ENCODE assay signal across 16 cellular contexts in the genomic region with DNA sequence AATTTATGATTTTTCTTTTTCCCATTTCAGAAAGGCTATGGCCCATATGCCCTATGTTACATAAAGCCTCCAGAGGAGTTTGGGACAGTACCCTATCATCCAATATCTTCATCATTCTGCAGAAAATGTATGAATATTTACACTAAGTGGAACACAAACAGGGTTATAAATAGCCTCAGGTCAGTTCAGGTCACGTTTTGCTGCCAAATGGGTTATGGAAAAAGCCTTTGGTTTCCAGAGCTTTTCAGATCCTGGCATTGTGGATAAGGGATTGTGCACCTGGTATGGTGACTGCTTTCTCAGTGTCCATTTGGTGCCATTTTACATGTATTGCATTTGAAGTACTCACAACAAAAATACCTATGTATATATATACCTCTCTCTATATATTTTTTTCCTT. TPM values are rescaled to one million over a fixed set of nuclear protein-coding genes. Genes with fewer than 3 reads are reported as not detected.
DNase-seq lines count a peak whose midpoint lies in the region; ATAC-seq and TF ChIP-seq lines count a peak whose summit lies in the region.
"Had no signal": no experiment of that assay in that cellular context is flagged by ENCODE, and none has a peak within 500 bp of the region (broad histone marks: within the 10 kb centered on the region; RNA-seq: fewer than 3 reads in every experiment).

No MANE protein-coding gene starts in this region.

- in situ Hi-C loops in transverse colon (cut with MboI; ENCODE audit: low pct_ligation_motif_present in 1 of 4, low pct_unique_long_range_greater_than_20kb in 1 of 4, low sequenced_read_pairs in 3 of 4): no loop called here

- ATAC-seq in activated naive CD8-positive, alpha-beta T cell treated with anti-CD3 and anti-CD28 coated beads, Interleukin-2, amount 50 U/mL, for 24 hours: no peak

- 67 to 72% methylated on average over 1 of the region's 1 CpG for WGBS in transverse colon (ENCODE audit: low coverage in 1 of 2), 2 donors

- H3K27ac Mint-ChIP-seq in brain (peak overlapping the region in 3 of 5 experiments; percentile 5 to 66 (median 28)), nephron (peak overlapping the region; percentile 91 to 94 (median 92))
- no peak overlapping the region for H3K27ac Mint-ChIP-seq in activated naive CD8-positive, alpha-beta T cell treated with anti-CD3 and anti-CD28 coated beads, Interleukin-2, amount 50 U/mL, for 24 hours
- H3K27ac Mint-ChIP-seq: activated naive CD4-positive, alpha-beta T cell treated with anti-CD3 and anti-CD28 coated beads, Interleukin-2, amount 50 U/mL, for 24 hours; T-helper 1 cell treated with Interleukin-12 subunit alpha and Interleukin-12 subunit beta and Interleukin-4 antibody, amounts not matched to agents 30 μg/mL and 1 μg/mL, for 36 hours had no signal

- no peak for TF ChIP-seq POLR2A in transverse colon (IDR thresholded peaks at IDR 0.05)

- H3K27me3 ChIP-seq in fibroblast of lung (ENCODE audit: control insufficient read depth, insufficient read depth, low read length) (no peaks in the 10 kb centered on the region), transverse colon (no peaks in the 10 kb centered on the region)
- H3K27me3 ChIP-seq: testis had no signal

- H3K27ac ChIP-seq in fibroblast of lung (ENCODE audit: insufficient read depth, low read length) (peak overlapping the region; percentile 7), transverse colon (peak overlapping the region; percentile 1 to 52 (median 17))

- no peak overlapping the region for H3K9ac ChIP-seq in fibroblast of lung (ENCODE audit: insufficient read depth, low read length)

- TF ChIP-seq CTCF in brain (conservative IDR thresholded peaks at IDR 0.05) (no peak), fibroblast of lung (conservative IDR thresholded peaks at IDR 0.05 in 1 of 2, IDR thresholded peaks at IDR 0.05 in 1 of 2; ENCODE audit: low read depth in 1 of 2, low read length in 2 of 2) (no peak), nephron (IDR thresholded peaks at IDR 0.05; ENCODE audit: unreplicated experiment in 3 of 3) (no peak), transverse colon (IDR thresholded peaks at IDR 0.05) (no peak), foreskin fibroblast (IDR thresholded peaks at IDR 0.05; ENCODE audit: low read depth, low read length) (no peak)

- H3K36me3 Mint-ChIP-seq in brain (peaks cover 4% of the 10 kb centered on the region), nephron (ENCODE audit: low read depth) (peaks cover 13% of the 10 kb centered on the region)
- H3K36me3 Mint-ChIP-seq in activated naive CD8-positive, alpha-beta T cell treated with anti-CD3 and anti-CD28 coated beads, Interleukin-2, amount 50 U/mL, for 24 hours (ENCODE audit: low read depth): no peaks in the 10 kb centered on the region
- H3K36me3 Mint-ChIP-seq: activated naive CD4-positive, alpha-beta T cell treated with anti-CD3 and anti-CD28 coated beads, Interleukin-2, amount 50 U/mL, for 24 hours had no signal

- no peak overlapping the region for H2AFZ ChIP-seq in fibroblast of lung (ENCODE audit: low read length)

- H3K36me3 ChIP-seq in fibroblast of lung (ENCODE audit: control insufficient read depth, insufficient read depth, low read length) (no peaks in the 10 kb centered on the region), transverse colon (no peaks in the 10 kb centered on the region)

- H3K4me1 ChIP-seq in fibroblast of lung (ENCODE audit: control insufficient read depth, extremely low read depth, insufficient read depth, low read length) (peaks cover 3% of the 10 kb centered on the region), transverse colon (peaks cover 0 to 46% (median 19%) of the 10 kb centered on the region in 4 donors)

- DNase-seq in fibroblast of lung (ENCODE audit: low read depth in 2 of 2) (no peak), transverse colon (no peak), foreskin fibroblast (no peak), UCSD-AML1 (lab: John Stamatoyannopoulos, UW; ENCODE audit: unreplicated experiment) (no peak), NCI-H1436 (lab: John Stamatoyannopoulos, UW) (no peak)
- DNase-seq in activated naive CD8-positive, alpha-beta T cell treated with anti-CD3 and anti-CD28 coated beads, Interleukin-2, amount 50 U/mL, for 24 hours: no peak
- DNase-seq: activated CD4-positive, CD25-positive, alpha-beta regulatory T cell treated with anti-CD3 and anti-CD28 coated beads, Interleukin-2, amount 50 U/mL, for 72 hours; activated CD8-positive, alpha-beta memory T cell treated with anti-CD3 and anti-CD28 coated beads, Interleukin-2, amount 50 U/mL, for 4 hours; central memory CD4-positive, alpha-beta T cell; NCI-H1048; NK-92 treated with Interleukin-12 subunit alpha and Interleukin-12 subunit beta, amount 100 ng/mL, for 24 hours had no signal

- peaks cover 1% of the 10 kb centered on the region for H4K20me1 ChIP-seq in fibroblast of lung (ENCODE audit: control insufficient read depth, extremely low read depth, insufficient read depth, low read length)

- no peaks in the 10 kb centered on the region for H3K9me3 ChIP-seq in fibroblast of lung (ENCODE audit: control insufficient read depth, insufficient read depth, low read depth, low read length)
- H3K9me3 ChIP-seq in transverse colon: no peaks in the 10 kb centered on the region
- H3K9me3 ChIP-seq: testis had no signal

- TF ChIP-seq EP300 in transverse colon (IDR thresholded peaks at IDR 0.05; ENCODE audit: low read depth): no peak

- H3K27me3 Mint-ChIP-seq in brain (no peaks in the 10 kb centered on the region), nephron (ENCODE audit: low read depth) (no peaks in the 10 kb centered on the region)
- H3K27me3 Mint-ChIP-seq in activated naive CD8-positive, alpha-beta T cell treated with anti-CD3 and anti-CD28 coated beads, Interleukin-2, amount 50 U/mL, for 24 hours: no peaks in the 10 kb centered on the region
- H3K27me3 Mint-ChIP-seq: activated naive CD4-positive, alpha-beta T cell treated with anti-CD3 and anti-CD28 coated beads, Interleukin-2, amount 50 U/mL, for 24 hours had no signal

- no peaks in the 10 kb centered on the region for H3K9me3 Mint-ChIP-seq in brain
- no peaks in the 10 kb centered on the region for H3K9me3 Mint-ChIP-seq in nephron
- no peaks in the 10 kb centered on the region for H3K9me3 Mint-ChIP-seq in activated naive CD8-positive, alpha-beta T cell treated with anti-CD3 and anti-CD28 coated beads, Interleukin-2, amount 50 U/mL, for 24 hours
- H3K9me3 Mint-ChIP-seq: activated naive CD4-positive, alpha-beta T cell treated with anti-CD3 and anti-CD28 coated beads, Interleukin-2, amount 50 U/mL, for 24 hours; T-helper 1 cell treated with Interleukin-12 subunit alpha and Interleukin-12 subunit beta and Interleukin-4 antibody, amounts not matched to agents 30 μg/mL and 1 μg/mL, for 36 hours had no signal

- no peak overlapping the region for H3K4me3 ChIP-seq in fibroblast of lung (replicated peaks in 1 of 4; ENCODE audit: control extremely low read depth in 1 of 4, insufficient read depth in 1 of 4, low read depth in 3 of 4, low read length in 4 of 4)
- no peak overlapping the region for H3K4me3 ChIP-seq in transverse colon
- no peak overlapping the region for H3K4me3 ChIP-seq in foreskin fibroblast (ENCODE audit: low read depth in 1 of 2, low read length in 2 of 2)
- H3K4me3 ChIP-seq: testis had no signal

- intact Hi-C loops in transverse colon (cut with DNase I; ENCODE audit: low total_unique reads): no loop called here

- H3K4me2 ChIP-seq in fibroblast of lung (ENCODE audit: extremely low read depth, insufficient read depth, low read length): peak overlapping the region; percentile 61

- no peak overlapping the region for H3K4me3 Mint-ChIP-seq in brain
- H3K4me3 Mint-ChIP-seq in nephron: no peak overlapping the region
- H3K4me3 Mint-ChIP-seq in activated naive CD8-positive, alpha-beta T cell treated with anti-CD3 and anti-CD28 coated beads, Interleukin-2, amount 50 U/mL, for 24 hours: no peak overlapping the region
- H3K4me3 Mint-ChIP-seq: activated naive CD4-positive, alpha-beta T cell treated with anti-CD3 and anti-CD28 coated beads, Interleukin-2, amount 50 U/mL, for 24 hours; T-helper 1 cell treated with Interleukin-12 subunit alpha and Interleukin-12 subunit beta and Interleukin-4 antibody, amounts not matched to agents 30 μg/mL and 1 μg/mL, for 36 hours had no signal

- H3K79me2 ChIP-seq in fibroblast of lung (ENCODE audit: control insufficient read depth, insufficient read depth, low read length): peaks cover 27% of the 10 kb centered on the region

- H3K4me1 Mint-ChIP-seq in brain (peaks cover 39% of the 10 kb centered on the region), nephron (peaks cover 50% of the 10 kb centered on the region)
- H3K4me1 Mint-ChIP-seq in activated naive CD8-positive, alpha-beta T cell treated with anti-CD3 and anti-CD28 coated beads, Interleukin-2, amount 50 U/mL, for 24 hours: peaks cover 18% of the 10 kb centered on the region

RNA-seq across cellular contexts. Expression of a gene that starts 29.4 kb away (rescaled TPM):
- polyA plus RNA-seq in brain (ENCODE audit: insufficient read depth, low read depth, low replicate concordance): 4.1 TPM
- 93.2 and 130 TPM in 2 replicates for total RNA-seq in fibroblast of lung
- polyA plus RNA-seq in fibroblast of lung: 37.8 and 43.9 TPM in 2 replicates
- polyA plus RNA-seq in fibroblast of lung (2012): 25.5 and 37.2 TPM in 2 replicates
- 72.9 and 86.0 TPM in 2 replicates for polyA minus RNA-seq in fibroblast of lung (ENCODE audit: low replicate concordance)
- 100 to 1,000 TPM in 1 of 4 donors, 10 to 100 TPM in 3; 42.3 to 134 (median 94.1) TPM for total RNA-seq in transverse colon
